In genomic region chr12:4320287-4320858, GRCh38 we compare ENCODE assay signal across 8 cellular contexts. TPM values are rescaled to one million over a fixed set of nuclear protein-coding genes. Genes with fewer than 3 reads are reported as not detected.
DNase-seq lines count a peak whose midpoint lies in the region; ATAC-seq lines count a peak whose summit lies in the region.

No MANE protein-coding gene starts in this region.

- H3K4me1 Mint-ChIP-seq in activated naive CD4-positive, alpha-beta T cell treated with anti-CD3 and anti-CD28 coated beads, Interleukin-2, amount 50 U/mL, for 24 hours, result peaks cover 41% of the 10 kb centered on the region
- peaks cover 44% of the 10 kb centered on the region for H3K4me1 Mint-ChIP-seq in activated CD8-positive, alpha-beta T cell treated with anti-CD3 and anti-CD28 coated beads, Interleukin-2, amount 10 ng/mL, durations not matched to agents 7 days and 5 days (ENCODE audit: low read depth)
- H3K4me1 Mint-ChIP-seq in stimulated activated naive CD8-positive, alpha-beta T cell treated with anti-CD3 and anti-CD28 coated beads, Interleukin-15, Interleukin-2, amounts not matched to agents 100 ng/mL and 50 ng/mL, for 24 hours (ENCODE audit: low read depth), result peaks cover 40% of the 10 kb centered on the region

- no peaks in the 10 kb centered on the region for H3K4me1 ChIP-seq in iPS DF 6.9 (ENCODE audit: control insufficient read depth, insufficient read depth, low read length)

- no peaks in the 10 kb centered on the region for H3K36me3 ChIP-seq in iPS DF 6.9 (ENCODE audit: control insufficient read depth, insufficient read depth, low read length)

- H3K27me3 ChIP-seq in iPS DF 6.9 (ENCODE audit: control insufficient read depth, insufficient read depth, low read length), result no peaks in the 10 kb centered on the region

- ATAC-seq in HG03066 (IDR thresholded peaks at IDR 0.05; ENCODE audit: low read depth, unreplicated experiment), result peak; percentile 36
- ATAC-seq in activated CD8-positive, alpha-beta T cell treated with anti-CD3 and anti-CD28 coated beads, Interleukin-2, amount 10 ng/mL, durations not matched to agents 7 days and 5 days, result no peak

- no peak for DNase-seq in activated naive CD4-positive, alpha-beta T cell treated with Interleukin-2 at 50 U/mL for 16 hours
- DNase-seq in activated CD8-positive, alpha-beta T cell treated with anti-CD3 and anti-CD28 coated beads, Interleukin-2, amount 10 ng/mL, durations not matched to agents 7 days and 5 days, result no peak
- DNase-seq in iPS DF 6.9 (ENCODE audit: low read depth, low spot score), result no peak
- DNase-seq in posterior vena cava (ENCODE audit: low spot score), result no peak
- no peak for DNase-seq in NCI-H748 treated with DMSO at 0.1 percent for 48 hours (lab: John Stamatoyannopoulos, UW)

- H3K36me3 Mint-ChIP-seq in activated naive CD4-positive, alpha-beta T cell treated with anti-CD3 and anti-CD28 coated beads, Interleukin-2, amount 50 U/mL, for 24 hours, result no peaks in the 10 kb centered on the region
- peaks cover 16% of the 10 kb centered on the region for H3K36me3 Mint-ChIP-seq in activated CD8-positive, alpha-beta T cell treated with anti-CD3 and anti-CD28 coated beads, Interleukin-2, amount 10 ng/mL, durations not matched to agents 7 days and 5 days (ENCODE audit: low read depth)
- peaks cover 7% of the 10 kb centered on the region for H3K36me3 Mint-ChIP-seq in stimulated activated naive CD8-positive, alpha-beta T cell treated with anti-CD3 and anti-CD28 coated beads, Interleukin-15, Interleukin-2, amounts not matched to agents 100 ng/mL and 50 ng/mL, for 24 hours (ENCODE audit: low read depth)

- POLR2A ChIA-PET in activated CD8-positive, alpha-beta T cell treated with anti-CD3 and anti-CD28 coated beads, Interleukin-2, amount 10 ng/mL, durations not matched to agents 7 days and 5 days (lab: Charles Lee), result interaction anchor here (0.6 to 1.1 kb wide), 2 partner anchors 15 to 16 kb away, joined by 3 read pairs; no protein-coding TSS in a partner anchor

- no peaks in the 10 kb centered on the region for H3K9me3 Mint-ChIP-seq in activated naive CD4-positive, alpha-beta T cell treated with anti-CD3 and anti-CD28 coated beads, Interleukin-2, amount 50 U/mL, for 24 hours
- H3K9me3 Mint-ChIP-seq in activated CD8-positive, alpha-beta T cell treated with anti-CD3 and anti-CD28 coated beads, Interleukin-2, amount 10 ng/mL, durations not matched to agents 7 days and 5 days (ENCODE audit: insufficient read depth), result no peaks in the 10 kb centered on the region
- no peaks in the 10 kb centered on the region for H3K9me3 Mint-ChIP-seq in stimulated activated naive CD8-positive, alpha-beta T cell treated with anti-CD3 and anti-CD28 coated beads, Interleukin-15, Interleukin-2, amounts not matched to agents 100 ng/mL and 50 ng/mL, for 24 hours

- H3K27me3 Mint-ChIP-seq in activated naive CD4-positive, alpha-beta T cell treated with anti-CD3 and anti-CD28 coated beads, Interleukin-2, amount 50 U/mL, for 24 hours, result no peaks in the 10 kb centered on the region
- no peaks in the 10 kb centered on the region for H3K27me3 Mint-ChIP-seq in activated CD8-positive, alpha-beta T cell treated with anti-CD3 and anti-CD28 coated beads, Interleukin-2, amount 10 ng/mL, durations not matched to agents 7 days and 5 days (ENCODE audit: low read depth)
- H3K27me3 Mint-ChIP-seq in stimulated activated naive CD8-positive, alpha-beta T cell treated with anti-CD3 and anti-CD28 coated beads, Interleukin-15, Interleukin-2, amounts not matched to agents 100 ng/mL and 50 ng/mL, for 24 hours, result no peaks in the 10 kb centered on the region

- peak overlapping the region; percentile 69 for H3K27ac Mint-ChIP-seq in activated naive CD4-positive, alpha-beta T cell treated with anti-CD3 and anti-CD28 coated beads, Interleukin-2, amount 50 U/mL, for 24 hours
- H3K27ac Mint-ChIP-seq in activated CD8-positive, alpha-beta T cell treated with anti-CD3 and anti-CD28 coated beads, Interleukin-2, amount 10 ng/mL, durations not matched to agents 7 days and 5 days, result peak overlapping the region; percentile 95
- peak overlapping the region; percentile 76 for H3K27ac Mint-ChIP-seq in stimulated activated naive CD8-positive, alpha-beta T cell treated with anti-CD3 and anti-CD28 coated beads, Interleukin-15, Interleukin-2, amounts not matched to agents 100 ng/mL and 50 ng/mL, for 24 hours

- intact Hi-C loops in posterior vena cava (cut with DNase I), result no loop called here

- H3K27ac ChIP-seq in iPS DF 6.9 (ENCODE audit: low read length), result no peak overlapping the region

- H3K9me3 ChIP-seq in iPS DF 6.9 (ENCODE audit: control insufficient read depth, insufficient read depth, low read length), result no peaks in the 10 kb centered on the region

- no CpG with 5 or more reads among the region's 18 CpGs for WGBS in iPS DF 6.9 (ENCODE audit: insufficient coverage, insufficient read length)

- H3K4me3 ChIP-seq in iPS DF 6.9 (ENCODE audit: low read length), result peak overlapping the region; percentile 48; the same call in 1 of the 2 replicates

- peak overlapping the region; percentile 97 for H3K4me3 Mint-ChIP-seq in activated naive CD4-positive, alpha-beta T cell treated with anti-CD3 and anti-CD28 coated beads, Interleukin-2, amount 50 U/mL, for 24 hours
- H3K4me3 Mint-ChIP-seq in activated CD8-positive, alpha-beta T cell treated with anti-CD3 and anti-CD28 coated beads, Interleukin-2, amount 10 ng/mL, durations not matched to agents 7 days and 5 days, result peak overlapping the region; percentile 83
- H3K4me3 Mint-ChIP-seq in stimulated activated naive CD8-positive, alpha-beta T cell treated with anti-CD3 and anti-CD28 coated beads, Interleukin-15, Interleukin-2, amounts not matched to agents 100 ng/mL and 50 ng/mL, for 24 hours, result peak overlapping the region; percentile 93

- CTCF ChIA-PET in activated CD8-positive, alpha-beta T cell treated with anti-CD3 and anti-CD28 coated beads, Interleukin-2, amount 10 ng/mL, durations not matched to agents 7 days and 5 days (lab: Charles Lee), result interaction anchor here (1.5 kb wide), 1 partner anchor 44 kb away, joined by 5 read pairs; no protein-coding TSS in a partner anchor

RNA-seq across cellular contexts. Expression of gene TIGAR, which starts 0.6 kb away (rescaled TPM):
- total RNA-seq in activated CD8-positive, alpha-beta T cell treated with anti-CD3 and anti-CD28 coated beads, Interleukin-2, amount 10 ng/mL, durations not matched to agents 7 days and 5 days, result 10 to 100 TPM; 14.7 to 15.8 TPM
- 10 to 100 TPM; 10.3 to 12.1 TPM for total RNA-seq in posterior vena cava

RNA-seq across cellular contexts. Expression of gene CCND2, which starts 46.8 kb away (rescaled TPM):
- 100 to 1,000 TPM; 572 to 592 TPM for total RNA-seq in activated CD8-positive, alpha-beta T cell treated with anti-CD3 and anti-CD28 coated beads, Interleukin-2, amount 10 ng/mL, durations not matched to agents 7 days and 5 days
- total RNA-seq in posterior vena cava, result 100 to 1,000 TPM; 101 to 129 TPM

RNA-seq across cellular contexts. Expression of gene FGF23, which starts 59.1 kb away (rescaled TPM):
- not detected for total RNA-seq in activated CD8-positive, alpha-beta T cell treated with anti-CD3 and anti-CD28 coated beads, Interleukin-2, amount 10 ng/mL, durations not matched to agents 7 days and 5 days
- total RNA-seq in posterior vena cava, result not detected

Comparison
In these comparisons a context has a peak if more than half of its experiments do, and no peak if none do; other contexts are left out.
1. RNA of gene CCND2, which starts 46.8 kb away (total RNA-seq): 572 to 592 TPM in activated CD8-positive, alpha-beta T cell treated with anti-CD3 and anti-CD28 coated beads, Interleukin-2, amount 10 ng/mL, durations not matched to agents 7 days and 5 days; 101 to 129 TPM in posterior vena cava; every median in the first group is over 4 times any median in the second.
2. Peak in every context shown above with its lines, with median percentiles within 50 percentile points of each other: H3K27ac Mint-ChIP-seq and H3K4me3 Mint-ChIP-seq.